ENCODE assay signal across 8 cellular contexts in genomic region chr19:42129399-42130253, GRCh38. TPM values are rescaled to one million over a fixed set of nuclear protein-coding genes. Genes with fewer than 3 reads are reported as not detected.
DNase-seq lines count a peak whose midpoint lies in the region; ATAC-seq, FAIRE-seq and TF ChIP-seq lines count a peak whose summit lies in the region.

No MANE protein-coding gene starts in this region.

- H3F3A ChIP-seq in SU-DHL-6 (ENCODE audit: insufficient read depth): peaks cover 33% of the 10 kb centered on the region

- H2AFZ ChIP-seq in SU-DHL-6 (ENCODE audit: low read depth, low read length, severe bottlenecking): no peak overlapping the region

- peaks cover 0 to 8% of the 10 kb centered on the region in 2 donors for H3K4me1 ChIP-seq in kidney (ENCODE audit: control insufficient read depth in 1 of 2, insufficient read depth in 1 of 2, low read depth in 1 of 2, low read length in 2 of 2)

- DNase-seq in Right ventricle myocardium inferior (ENCODE audit: missing footprints) (no peak), cardiac septum (ENCODE audit: low spot score) (no peak), kidney (peak; percentile 84), NCI-H1930 (lab: John Stamatoyannopoulos, UW) (no peak), ureter (ENCODE audit: low spot score) (no peak), epidermal melanocyte (ENCODE audit: insufficient read length, low spot score) (no peak)

- H3K9me3 ChIP-seq in SU-DHL-6 (ENCODE audit: insufficient read depth, low read length): no peaks in the 10 kb centered on the region
- no peaks in the 10 kb centered on the region for H3K9me3 ChIP-seq in kidney (ENCODE audit: control insufficient read depth in 1 of 2, low read length in 2 of 2)

- intact Hi-C loops in Right ventricle myocardium inferior (cut with DNase I) (loop anchor here (10.0 kb wide), 1 partner anchor 195 kb away; the partner anchor contains the start of gene MEGF8), cardiac septum (cut with DNase I) (loop anchor here (5.0 kb wide), 1 partner anchor 198 kb away; the partner anchor contains the start of gene MEGF8), kidney (cut with DNase I) (no loop called here)

- H3K9ac ChIP-seq in SU-DHL-6 (ENCODE audit: low read length) (peak overlapping the region; percentile 94), kidney (ENCODE audit: low read length in 2 of 2) (no peak overlapping the region)

- no peak for TF ChIP-seq CTCF in SU-DHL-6 (IDR thresholded peaks at IDR 0.05; ENCODE audit: insufficient read depth, low read length, poor library complexity, severe bottlenecking)
- TF ChIP-seq CTCF in kidney (IDR thresholded peaks at IDR 0.05; ENCODE audit: borderline replicate concordance, extremely low read depth, insufficient read depth): no peak

- peaks cover 82% of the 10 kb centered on the region for H3K79me2 ChIP-seq in SU-DHL-6 (ENCODE audit: insufficient read depth, low read length)

- H3K9me2 ChIP-seq in SU-DHL-6 (replicated peaks; ENCODE audit: insufficient read depth, low read length): no peaks in the 10 kb centered on the region

- H3K4me2 ChIP-seq in SU-DHL-6 (ENCODE audit: low read depth, low read length, poor library complexity, severe bottlenecking): peak overlapping the region; percentile 78

- no peak for FAIRE-seq in kidney (lab: Jason Lieb, UNC)

- H3K27me3 ChIP-seq in SU-DHL-6 (ENCODE audit: low read length): no peaks in the 10 kb centered on the region

- H3K36me3 ChIP-seq in SU-DHL-6 (ENCODE audit: low read length) (peaks cover 3% of the 10 kb centered on the region; the same call in 1 of the 2 replicates), kidney (ENCODE audit: control insufficient read depth in 1 of 2, insufficient read depth in 2 of 2, low read length in 2 of 2) (no peaks in the 10 kb centered on the region)

- ATAC-seq in Right ventricle myocardium inferior (peak; percentile 56), HG03039 (IDR thresholded peaks at IDR 0.05; ENCODE audit: unreplicated experiment) (peak; percentile 41)

- H3K4me3 ChIP-seq in SU-DHL-6 (ENCODE audit: insufficient read depth, low read length, poor library complexity, severe bottlenecking) (peak overlapping the region; percentile 86), kidney (ENCODE audit: low read length in 2 of 2) (no peak overlapping the region)

- H3K27ac ChIP-seq in SU-DHL-6 (ENCODE audit: low read depth, low read length) (peak overlapping the region; percentile 96), kidney (ENCODE audit: low read depth in 2 of 2, low read length in 2 of 2) (no peak overlapping the region)

- no peaks in the 10 kb centered on the region for H4K20me1 ChIP-seq in SU-DHL-6 (ENCODE audit: low read depth, low read length)

RNA-seq across cellular contexts. Expression of gene POU2F2, which starts 2.6 kb away (rescaled TPM):
- 1.5 TPM for total RNA-seq in Right ventricle myocardium inferior
- total RNA-seq in cardiac septum: 0.51 TPM
- 9.8 TPM for total RNA-seq in kidney
- polyA plus RNA-seq in kidney (ENCODE audit: insufficient read depth, low read depth, low replicate concordance): 1.3 TPM
- total RNA-seq in ureter: 5.3 TPM

RNA-seq across cellular contexts. Expression of gene ZNF574, which starts 53.7 kb away (rescaled TPM):
- 9.1 TPM for total RNA-seq in Right ventricle myocardium inferior
- total RNA-seq in cardiac septum: 8.3 TPM
- 12.7 TPM for total RNA-seq in kidney
- polyA plus RNA-seq in kidney (ENCODE audit: insufficient read depth, low read depth, low replicate concordance): 7.2 TPM
- 18.7 TPM for total RNA-seq in ureter

RNA-seq across cellular contexts. Expression of gene GRIK5, which starts 59.6 kb away (rescaled TPM):
- total RNA-seq in Right ventricle myocardium inferior (5.1 TPM), cardiac septum (4.6 TPM), kidney (16.2 TPM), ureter (6.9 TPM)
- 8.9 TPM for polyA plus RNA-seq in kidney (ENCODE audit: insufficient read depth, low read depth, low replicate concordance)
